In the genomic region with DNA sequence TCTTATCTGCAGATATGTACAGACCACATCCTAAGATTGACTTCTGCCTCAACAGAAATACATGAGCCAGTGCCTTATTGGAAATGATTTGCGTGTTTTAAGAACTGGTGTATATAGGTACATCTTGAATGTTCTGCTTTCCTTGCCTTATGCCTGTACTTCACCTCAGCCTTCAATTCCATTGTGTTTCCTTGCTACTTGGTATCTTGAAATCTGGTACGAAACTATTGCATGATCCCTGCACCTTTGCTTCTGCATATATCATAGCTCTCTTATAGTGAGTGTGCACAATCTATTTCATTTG, we compare ENCODE assay signal across 8 cellular contexts. TPM values are rescaled to one million over a fixed set of nuclear protein-coding genes. Genes with fewer than 3 reads are reported as not detected.
DNase-seq lines count a peak whose midpoint lies in the region; ATAC-seq and TF ChIP-seq lines count a peak whose summit lies in the region.

No MANE protein-coding gene starts in this region.

- no peaks in the 10 kb centered on the region for H3K9me3 Mint-ChIP-seq in activated naive CD4-positive, alpha-beta T cell treated with anti-CD3 and anti-CD28 coated beads for 36 hours
- H3K9me3 Mint-ChIP-seq in activated CD4-positive, alpha-beta memory T cell treated with anti-CD3 and anti-CD28 coated beads, Interleukin-2, amount 10 ng/mL, durations not matched to agents 7 days and 5 days: no peaks in the 10 kb centered on the region
- peaks cover 0 to 4% of the 10 kb centered on the region in 2 donors for H3K9me3 Mint-ChIP-seq in stimulated activated naive CD8-positive, alpha-beta T cell treated with anti-CD3 and anti-CD28 coated beads, Interleukin-15, amount 100 ng/mL, for 72 hours

- TF ChIP-seq POLR2A in sigmoid colon (IDR thresholded peaks at IDR 0.05): no peak

- H3K4me3 ChIP-seq in iPS-11a (ENCODE audit: low read depth, low read length) (peak overlapping the region; percentile 85), sigmoid colon (peak overlapping the region in 1 of 4 donors; percentile 67)

- H3K4me3 Mint-ChIP-seq in activated naive CD4-positive, alpha-beta T cell treated with anti-CD3 and anti-CD28 coated beads for 36 hours: peak overlapping the region; percentile 96
- peak overlapping the region; percentile 98 for H3K4me3 Mint-ChIP-seq in activated CD4-positive, alpha-beta memory T cell treated with anti-CD3 and anti-CD28 coated beads, Interleukin-2, amount 10 ng/mL, durations not matched to agents 7 days and 5 days
- peak overlapping the region; percentile 98 to 99 for H3K4me3 Mint-ChIP-seq in stimulated activated naive CD8-positive, alpha-beta T cell treated with anti-CD3 and anti-CD28 coated beads, Interleukin-15, amount 100 ng/mL, for 72 hours

- H3K36me3 Mint-ChIP-seq in activated naive CD4-positive, alpha-beta T cell treated with anti-CD3 and anti-CD28 coated beads for 36 hours (ENCODE audit: low read depth): peaks cover 23% of the 10 kb centered on the region
- H3K36me3 Mint-ChIP-seq in activated CD4-positive, alpha-beta memory T cell treated with anti-CD3 and anti-CD28 coated beads, Interleukin-2, amount 10 ng/mL, durations not matched to agents 7 days and 5 days (ENCODE audit: low read depth): peaks cover 44% of the 10 kb centered on the region

- H3K4me1 Mint-ChIP-seq in activated naive CD4-positive, alpha-beta T cell treated with anti-CD3 and anti-CD28 coated beads for 36 hours (ENCODE audit: low read depth): peaks cover 35% of the 10 kb centered on the region
- peaks cover 41% of the 10 kb centered on the region for H3K4me1 Mint-ChIP-seq in activated CD4-positive, alpha-beta memory T cell treated with anti-CD3 and anti-CD28 coated beads, Interleukin-2, amount 10 ng/mL, durations not matched to agents 7 days and 5 days
- peaks cover 48% of the 10 kb centered on the region for H3K4me1 Mint-ChIP-seq in stimulated activated naive CD8-positive, alpha-beta T cell treated with anti-CD3 and anti-CD28 coated beads, Interleukin-15, amount 100 ng/mL, for 72 hours

- DNase-seq in activated naive CD4-positive, alpha-beta T cell treated with anti-CD3 and anti-CD28 coated beads for 36 hours: no peak
- no peak for DNase-seq in activated naive CD4-positive, alpha-beta T cell treated with Interleukin-2 at 50 U/mL for 16 hours
- no peak for DNase-seq in activated CD4-positive, alpha-beta memory T cell treated with anti-CD3 and anti-CD28 coated beads, Interleukin-2, amount 10 ng/mL, durations not matched to agents 7 days and 5 days
- no peak for DNase-seq in stimulated activated naive CD8-positive, alpha-beta T cell treated with anti-CD3 and anti-CD28 coated beads, Interleukin-15, amount 100 ng/mL, for 72 hours
- no peak for DNase-seq in retina
- DNase-seq in sigmoid colon: no peak

- TF ChIP-seq EP300 in sigmoid colon (IDR thresholded peaks at IDR 0.05): no peak

- CTCF ChIA-PET in activated naive CD4-positive, alpha-beta T cell treated with anti-CD3 and anti-CD28 coated beads for 36 hours (lab: Charles Lee): interaction anchor here (0.6 to 0.9 kb wide), 3 partner anchors 25 to 124 kb away, joined by 3 to 6 read pairs (median 5); no protein-coding TSS in a partner anchor
- CTCF ChIA-PET in activated CD4-positive, alpha-beta memory T cell treated with anti-CD3 and anti-CD28 coated beads, Interleukin-2, amount 10 ng/mL, durations not matched to agents 7 days and 5 days (lab: Charles Lee): no interaction called here

- TF ChIP-seq CTCF in sigmoid colon (IDR thresholded peaks at IDR 0.05): no peak

- no peaks in the 10 kb centered on the region for H3K36me3 ChIP-seq in sigmoid colon

- no peaks in the 10 kb centered on the region for H3K27me3 Mint-ChIP-seq in activated naive CD4-positive, alpha-beta T cell treated with anti-CD3 and anti-CD28 coated beads for 36 hours (ENCODE audit: low read depth)
- H3K27me3 Mint-ChIP-seq in activated CD4-positive, alpha-beta memory T cell treated with anti-CD3 and anti-CD28 coated beads, Interleukin-2, amount 10 ng/mL, durations not matched to agents 7 days and 5 days: no peaks in the 10 kb centered on the region
- no peaks in the 10 kb centered on the region for H3K27me3 Mint-ChIP-seq in stimulated activated naive CD8-positive, alpha-beta T cell treated with anti-CD3 and anti-CD28 coated beads, Interleukin-15, amount 100 ng/mL, for 72 hours

- peaks cover 0 to 14% (median 5%) of the 10 kb centered on the region in 4 donors for H3K4me1 ChIP-seq in sigmoid colon

- POLR2A ChIA-PET in activated CD4-positive, alpha-beta memory T cell treated with anti-CD3 and anti-CD28 coated beads, Interleukin-2, amount 10 ng/mL, durations not matched to agents 7 days and 5 days (lab: Charles Lee): interaction anchor here (1.6 to 2.0 kb wide), 2 partner anchors 25 to 54 kb away, joined by 5 to 6 read pairs; no protein-coding TSS in a partner anchor

- intact Hi-C loops in activated naive CD4-positive, alpha-beta T cell treated with anti-CD3 and anti-CD28 coated beads for 36 hours (cut with micrococcal nuclease): loop anchor here (5.0 to 10.0 kb wide), 4 partner anchors 60 to 355 kb away; partner anchors contain the start of gene NUBP1
- intact Hi-C loops in sigmoid colon (cut with DNase I): loop anchor here (5.0 to 10.0 kb wide), 3 partner anchors 45 to 357 kb away; partner anchors contain the start of gene NUBP1

- H3K27ac ChIP-seq in sigmoid colon: no peak overlapping the region

- no peaks in the 10 kb centered on the region for H3K27me3 ChIP-seq in sigmoid colon

- no peaks in the 10 kb centered on the region for H3K9me3 ChIP-seq in sigmoid colon

- no peak for ATAC-seq in stimulated activated naive CD8-positive, alpha-beta T cell treated with anti-CD3 and anti-CD28 coated beads, Interleukin-15, amount 100 ng/mL, for 72 hours
- no peak for ATAC-seq in HG02759 (IDR thresholded peaks at IDR 0.05; ENCODE audit: unreplicated experiment)

- H3K27ac Mint-ChIP-seq in activated naive CD4-positive, alpha-beta T cell treated with anti-CD3 and anti-CD28 coated beads for 36 hours: no peak overlapping the region
- H3K27ac Mint-ChIP-seq in activated CD4-positive, alpha-beta memory T cell treated with anti-CD3 and anti-CD28 coated beads, Interleukin-2, amount 10 ng/mL, durations not matched to agents 7 days and 5 days: no peak overlapping the region
- peak overlapping the region in 1 of 2 donors; percentile 57 for H3K27ac Mint-ChIP-seq in stimulated activated naive CD8-positive, alpha-beta T cell treated with anti-CD3 and anti-CD28 coated beads, Interleukin-15, amount 100 ng/mL, for 72 hours

- 82 to 83% methylated on average over 2 of the region's 2 CpGs for WGBS in sigmoid colon, 2 donors

RNA-seq across cellular contexts. Expression of gene ATF7IP2, which starts 1.5 kb away (rescaled TPM):
- total RNA-seq in activated naive CD4-positive, alpha-beta T cell treated with anti-CD3 and anti-CD28 coated beads for 36 hours: 10 to 100 TPM; 17.6 to 18.4 TPM
- 10 to 100 TPM; 21.8 to 23.6 TPM for total RNA-seq in activated CD4-positive, alpha-beta memory T cell treated with anti-CD3 and anti-CD28 coated beads, Interleukin-2, amount 10 ng/mL, durations not matched to agents 7 days and 5 days
- total RNA-seq in sigmoid colon: 10 to 100 TPM in 3 of 4 donors, 1 to 10 TPM in 1; 9.3 to 22.0 (median 14.3) TPM
- polyA plus RNA-seq in sigmoid colon: 10 to 100 TPM in 2 of 3 donors, 1 to 10 TPM in 1; 3.7 to 17.1 (median 10.2) TPM
